ENCODE assay signal across 8 cellular contexts in genomic region chr16:88455610-88456355, GRCh38. TPM values are rescaled to one million over a fixed set of nuclear protein-coding genes. Genes with fewer than 3 reads are reported as not detected.
DNase-seq lines count a peak whose midpoint lies in the region; ATAC-seq, FAIRE-seq and TF ChIP-seq lines count a peak whose summit lies in the region.

No MANE protein-coding gene starts in this region.

- DNase-seq in 8988T (peak; percentile 99), M059J (ENCODE audit: low read depth) (peak; percentile 80), erythroblast (lab: John Stamatoyannopoulos, UW) (peak; percentile 91 to 92), pancreas (peak in 2 of 6 donors; percentile 60 to 62), upper lobe of right lung (peak; percentile 78), medulla oblongata (ENCODE audit: extremely low spot score) (no peak)
- DNase-seq in activated CD8-positive, alpha-beta memory T cell treated with anti-CD3 and anti-CD28 coated beads, Interleukin-2, amount 50 U/mL, for 1 hour (ENCODE audit: extremely low read depth): peak; percentile 61

- H3K27ac ChIP-seq in pancreas (peak overlapping the region; percentile 54 to 81 (median 64)), upper lobe of right lung (peak overlapping the region; percentile 71)

- WGBS in pancreas, 2 donors: 1% methylated on average over 63 to 68 of the region's 68 CpGs

- H3K27me3 ChIP-seq in pancreas (no peaks in the 10 kb centered on the region), upper lobe of right lung (no peaks in the 10 kb centered on the region)

- intact Hi-C loops in pancreas (cut with DNase I): no loop called here
- intact Hi-C loops in upper lobe of right lung (cut with DNase I): no loop called here

- TF ChIP-seq CTCF in pancreas (IDR thresholded peaks at IDR 0.05) (no peak), upper lobe of right lung (IDR thresholded peaks at IDR 0.05) (peak; percentile 3)

- H3K4me3 ChIP-seq in pancreas (peak overlapping the region; percentile 43 to 79 (median 66)), upper lobe of right lung (peak overlapping the region; percentile 63)

- FAIRE-seq in pancreas (lab: Jason Lieb, UNC): no peak

- ATAC-seq in GM18511 (IDR thresholded peaks at IDR 0.05; ENCODE audit: unreplicated experiment): peak; percentile 37
- ATAC-seq in pancreas: peak in 3 of 4 donors; percentile 0 to 4 (median 4)
- no peak for ATAC-seq in upper lobe of right lung

- H3K9me3 ChIP-seq in pancreas (no peaks in the 10 kb centered on the region), upper lobe of right lung (no peaks in the 10 kb centered on the region)

- H3K36me3 ChIP-seq in pancreas (no peaks in the 10 kb centered on the region), upper lobe of right lung (no peaks in the 10 kb centered on the region)

- peak; percentile 35 for TF ChIP-seq POLR2A in erythroblast (IDR thresholded peaks at IDR 0.05; ENCODE audit: low read length)

- peaks cover 0 to 29% (median 16%) of the 10 kb centered on the region in 3 donors for H3K4me1 ChIP-seq in pancreas
- H3K4me1 ChIP-seq in upper lobe of right lung: peaks cover 23% of the 10 kb centered on the region

RNA-seq across cellular contexts. Expression of gene ZFPM1, which starts 2.7 kb away (rescaled TPM):
- 0.10 and 1.9 TPM in 2 replicates for total RNA-seq in M059J (2014; rRNA removed; shearing (Covaris generic))
- total RNA-seq in pancreas: 10 to 100 TPM; 14.2 to 20.4 (median 19.3) TPM
- 10 to 100 TPM in 1 of 2 donors, 1 to 10 TPM in 1; 3.6 to 22.5 TPM for polyA plus RNA-seq in pancreas
- 8.4 TPM for total RNA-seq in upper lobe of right lung
